Comparison of ENCODE assay signal across 8 cellular contexts in the genomic region with DNA sequence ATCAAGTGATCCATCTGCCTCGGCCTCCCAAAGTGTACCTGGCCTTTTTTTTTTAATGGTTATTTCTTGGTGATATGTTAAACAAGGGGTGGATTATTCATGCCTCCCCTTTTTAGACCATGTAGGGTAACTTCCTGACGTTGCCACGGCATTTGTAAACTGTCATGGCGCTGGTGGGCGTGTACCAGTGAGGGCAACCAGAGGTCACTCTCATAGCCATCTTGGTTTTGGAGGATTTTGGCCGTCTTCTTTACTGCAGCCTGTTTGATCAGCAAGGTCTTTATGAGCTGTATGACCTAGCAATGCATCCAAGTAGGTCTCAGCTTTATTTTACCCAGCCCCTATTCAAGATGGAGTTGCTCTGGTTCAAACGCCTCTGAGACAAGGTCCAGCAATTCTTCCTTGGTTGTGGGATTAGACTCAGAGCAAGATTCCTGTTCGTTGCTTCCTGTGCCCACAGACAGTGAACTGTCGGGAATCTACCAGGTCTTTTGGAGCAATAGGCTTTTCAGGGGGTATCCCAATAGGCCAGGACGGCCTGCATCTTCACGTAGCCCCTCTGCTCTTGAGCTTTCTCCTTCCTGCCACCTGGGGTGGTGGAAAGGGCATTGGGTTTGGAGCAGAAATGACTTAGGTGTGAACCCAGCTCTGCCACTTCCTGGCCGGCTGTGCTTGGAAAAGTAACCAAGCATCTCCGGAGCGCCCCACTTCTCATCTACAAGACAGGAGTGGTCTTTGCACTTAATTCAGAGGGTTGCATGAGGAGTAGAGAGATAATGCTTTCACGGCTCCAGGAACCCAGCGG. TPM values are rescaled to one million over a fixed set of nuclear protein-coding genes. Genes with fewer than 3 reads are reported as not detected.
A peak's percentile ranks its signal among the peaks of the same experiment; 100 is the strongest.
DNase-seq lines count a peak whose midpoint lies in the region; ATAC-seq and TF ChIP-seq lines count a peak whose summit lies in the region.

No MANE protein-coding gene starts in this region.

- no peak for ATAC-seq in naive B cell (ENCODE audit: low read depth in 2 of 2)
- no peak for ATAC-seq in HG03135 (IDR thresholded peaks at IDR 0.05; ENCODE audit: unreplicated experiment)
- ATAC-seq in GM18505 (IDR thresholded peaks at IDR 0.05; ENCODE audit: unreplicated experiment), result no peak

- no peak for TF ChIP-seq CTCF in GM10266 (IDR thresholded peaks at IDR 0.05; ENCODE audit: control insufficient read depth, insufficient read depth, low read depth, missing control alignments)

- peaks cover 9% of the 10 kb centered on the region for H3K4me1 ChIP-seq in ACC112 (ENCODE audit: control insufficient read depth, insufficient read depth, low read length, unreplicated experiment)
- no peaks in the 10 kb centered on the region for H3K4me1 ChIP-seq in HUES64 (ENCODE audit: insufficient read depth, low read length)

- 83% methylated on average over 16 of the region's 16 CpGs for WGBS in HUES64

- H3K27ac Mint-ChIP-seq in naive B cell, result peak overlapping the region; percentile 97 to 100 (median 98)

- DNase-seq in caudate nucleus (lab: John Stamatoyannopoulos, UW) (no peak), naive B cell (no peak), HT-29 (ENCODE audit: low spot score) (no peak), GM10266 (ENCODE audit: extremely low spot score) (no peak)

- peaks cover 26% of the 10 kb centered on the region for H3K79me2 ChIP-seq in ACC112 (ENCODE audit: control insufficient read depth, insufficient read depth, low read length, unreplicated experiment)

- H3K4me1 Mint-ChIP-seq in naive B cell, result peaks cover 30 to 57% (median 47%) of the 10 kb centered on the region in 3 donors

- H3K27ac ChIP-seq in ACC112 (ENCODE audit: low read depth, low read length) (no peak overlapping the region), HUES64 (ENCODE audit: low read depth, low read length) (no peak overlapping the region), caudate nucleus (ENCODE audit: low read depth, low read length) (peak overlapping the region; percentile 87)

- peak overlapping the region; percentile 78 for H3K4me3 ChIP-seq in ACC112 (ENCODE audit: low read depth, low read length)
- H3K4me3 ChIP-seq in HUES64 (ENCODE audit: low read length), result peak overlapping the region; percentile 78

- no peaks in the 10 kb centered on the region for H3K9me3 ChIP-seq in HUES64 (ENCODE audit: insufficient read depth, low read depth, low read length)

- H3K27me3 ChIP-seq in ACC112 (ENCODE audit: insufficient read depth, low read length) (no peaks in the 10 kb centered on the region), HUES64 (ENCODE audit: insufficient read depth, low read length) (no peaks in the 10 kb centered on the region)

- TF ChIP-seq POLR2A in GM18505 (IDR thresholded peaks at IDR 0.05; ENCODE audit: borderline replicate concordance, extremely low read depth, insufficient read depth, insufficient read length), result no peak

- peak overlapping the region; percentile 93; the same call in 1 of the 2 replicates for H3K9ac ChIP-seq in HUES64 (ENCODE audit: low read depth, low read length)

- H3K27me3 Mint-ChIP-seq in naive B cell, result peaks cover 0 to 11% (median 0%) of the 10 kb centered on the region in 3 donors

- H3K36me3 ChIP-seq in ACC112 (ENCODE audit: insufficient read depth, low read length), result peaks cover 7% of the 10 kb centered on the region
- peaks cover 20% of the 10 kb centered on the region for H3K36me3 ChIP-seq in HUES64 (ENCODE audit: insufficient read depth, low read length)

- H3K4me3 Mint-ChIP-seq in naive B cell, result peak overlapping the region; percentile 94 to 100 (median 98)

- peak overlapping the region; percentile 87 for H2AFZ ChIP-seq in ACC112 (ENCODE audit: low read length, unreplicated experiment)

- H3K36me3 Mint-ChIP-seq in naive B cell, result peaks cover 5 to 8% of the 10 kb centered on the region in 2 donors

- H3K9me3 Mint-ChIP-seq in naive B cell, result peaks cover 0 to 4% (median 0%) of the 10 kb centered on the region in 7 donors

RNA-seq across cellular contexts. Expression of gene SEC14L1, which starts 52.9 kb away (rescaled TPM):
- 55.0 TPM for polyA plus RNA-seq in HUES64 (2013, experiment 1 of 2)
- 79.4 TPM for polyA plus RNA-seq in HUES64 (2013, experiment 2 of 2)
- 10 to 100 TPM; 14.4 to 21.6 (median 17.4) TPM for polyA plus RNA-seq in naive B cell (ENCODE audit: low read depth in 6 of 6)
- total RNA-seq in HT-29 (2014; rRNA removed; shearing (Covaris generic)), result 13.9 and 16.1 TPM in 2 replicates
